ENCODE assay signal across 1 cellular context in the genomic region with DNA sequence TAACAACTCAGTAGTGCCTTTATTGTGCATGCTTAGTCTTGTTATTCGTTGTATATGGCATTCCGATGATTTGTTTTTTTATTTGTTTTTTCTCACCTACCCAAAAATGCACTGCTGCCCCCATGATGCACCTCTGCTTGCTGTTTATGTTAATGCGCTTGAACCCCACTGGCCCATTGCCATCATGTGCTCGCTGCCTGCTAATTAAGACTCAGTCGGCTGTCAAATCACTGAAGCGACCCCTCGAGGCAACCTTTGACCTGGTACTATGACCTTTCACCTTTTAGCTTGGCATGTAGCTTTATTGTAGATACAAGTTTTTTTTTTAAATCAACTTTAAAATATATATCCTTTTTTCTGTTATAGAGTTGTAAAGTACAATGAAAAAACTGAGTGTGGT.
TF ChIP-seq lines count a peak whose summit lies in the region.

No MANE protein-coding gene starts in this region.

TF ChIP-seq in H1, 55 proteins besides CTCF, POLR2A, EP300 and RAD21:
- TF ChIP-seq SP1 (IDR thresholded peaks at IDR 0.05; ENCODE audit: low read depth, low read length) (no peak), ATF2 (IDR thresholded peaks at IDR 0.05; ENCODE audit: low read length) (no peak), SIN3A (conservative IDR thresholded peaks at IDR 0.05 in 1 of 2, IDR thresholded peaks at IDR 0.05 in 1 of 2; ENCODE audit: low read depth in 1 of 2, low read length in 2 of 2) (no peak), RNF2 (IDR thresholded peaks at IDR 0.05; ENCODE audit: borderline replicate concordance, low read depth, low read length, missing control alignments, poor library complexity, severe bottlenecking) (no peak), SUZ12 (IDR thresholded peaks at IDR 0.05; ENCODE audit: low read length) (no peak), FOSL1 (IDR thresholded peaks at IDR 0.05; ENCODE audit: insufficient read depth, low read depth, low read length) (no peak), CREB1 (IDR thresholded peaks at IDR 0.05) (no peak), NRF1 (IDR thresholded peaks at IDR 0.05; ENCODE audit: low read depth, low read length) (no peak), KDM4A (IDR thresholded peaks at IDR 0.05; ENCODE audit: low read depth, low read length, severe bottlenecking) (no peak), CTBP2 (IDR thresholded peaks at IDR 0.05; ENCODE audit: borderline replicate concordance, insufficient read depth, insufficient read length, low read length) (no peak), SIRT6 (IDR thresholded peaks at IDR 0.05; ENCODE audit: low read length) (no peak), CHD2 (IDR thresholded peaks at IDR 0.05; ENCODE audit: low read length) (no peak), JUND (IDR thresholded peaks at IDR 0.05; ENCODE audit: low read length) (no peak), NANOG (IDR thresholded peaks at IDR 0.05; ENCODE audit: insufficient read depth, low read depth, low read length, poor library complexity, severe bottlenecking) (no peak)
- TF ChIP-seq, protein P1, sequence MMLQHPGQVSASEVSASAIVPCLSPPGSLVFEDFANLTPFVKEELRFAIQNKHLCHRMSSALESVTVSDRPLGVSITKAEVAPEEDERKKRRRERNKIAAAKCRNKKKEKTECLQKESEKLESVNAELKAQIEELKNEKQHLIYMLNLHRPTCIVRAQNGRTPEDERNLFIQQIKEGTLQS (IDR thresholded peaks at IDR 0.05; ENCODE audit: insufficient read depth, low read depth, low read length), result no peak
- TF ChIP-seq, protein P2, sequence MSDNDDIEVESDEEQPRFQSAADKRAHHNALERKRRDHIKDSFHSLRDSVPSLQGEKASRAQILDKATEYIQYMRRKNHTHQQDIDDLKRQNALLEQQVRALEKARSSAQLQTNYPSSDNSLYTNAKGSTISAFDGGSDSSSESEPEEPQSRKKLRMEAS (IDR thresholded peaks at IDR 0.05), result no peak
